In genomic region chr1:161399257-161399998, GRCh38 we compare ENCODE assay signal across 9 cellular contexts. TPM values are rescaled to one million over a fixed set of nuclear protein-coding genes. Genes with fewer than 3 reads are reported as not detected.
DNase-seq lines count a peak whose midpoint lies in the region; ATAC-seq, FAIRE-seq and TF ChIP-seq lines count a peak whose summit lies in the region.
"Had no signal": no experiment of that assay in that cellular context is flagged by ENCODE, and none has a peak within 500 bp of the region (broad histone marks: within the 10 kb centered on the region; RNA-seq: fewer than 3 reads in every experiment).

No MANE protein-coding gene starts in this region.

- ATAC-seq in HG03442 (IDR thresholded peaks at IDR 0.05; ENCODE audit: unreplicated experiment) (peak; percentile 67), left colon (peak; percentile 81)

- peaks cover 20% of the 10 kb centered on the region for H3K4me1 ChIP-seq in BLaER1
- no peaks in the 10 kb centered on the region for H3K4me1 ChIP-seq in colonic mucosa

- H3K36me3 ChIP-seq in BLaER1 (no peaks in the 10 kb centered on the region), colonic mucosa (no peaks in the 10 kb centered on the region)

- peak overlapping the region; percentile 81 for H3K4me2 ChIP-seq in BLaER1

- intact Hi-C loops in colonic mucosa (cut with DNase I) (loop anchor here (10.0 kb wide), 1 partner anchor 125 kb away; the partner anchor contains the start of gene HSPA6), left colon (cut with DNase I, micrococcal nuclease) (no loop called here)

- H3K9ac ChIP-seq in BLaER1 = peak overlapping the region; percentile 88
- peak overlapping the region; percentile 83 to 98 for H3K9ac ChIP-seq in colonic mucosa (ENCODE audit: low read depth in 2 of 2, low read length in 2 of 2)

- H3K9me3 ChIP-seq in BLaER1 = no peaks in the 10 kb centered on the region
- H3K9me3 ChIP-seq in colonic mucosa = no peaks in the 10 kb centered on the region

- H4K20me1 ChIP-seq in BLaER1 = no peaks in the 10 kb centered on the region

- FAIRE-seq in GM19239 (lab: Jason Lieb, UNC) = peak; percentile 90
- FAIRE-seq: islet of Langerhans had no signal

- H3K27me3 ChIP-seq in BLaER1 (no peaks in the 10 kb centered on the region), colonic mucosa (no peaks in the 10 kb centered on the region)

- DNase-seq in GM19239 (ENCODE audit: insufficient read length, low spot score) = peak; percentile 71
- peak; percentile 59 for DNase-seq in NCI-H524 treated with DMSO at 0.1 percent for 48 hours (lab: John Stamatoyannopoulos, UW)
- peak; percentile 94 for DNase-seq in activated CD4-positive, alpha-beta T cell treated with anti-CD3 and anti-CD28 coated beads for 48 hours
- DNase-seq in colonic mucosa = peak; percentile 93
- peak; percentile 84 to 88 for DNase-seq in left colon
- DNase-seq in stimulated activated CD4-positive, alpha-beta T cell treated with anti-CD3 and anti-CD28 coated beads, Interleukin-1b, Interleukin-23, amount 100 ng/mL, for 4 hours (ENCODE audit: low read depth in 2 of 2) = peak; percentile 88 to 97

- H3K27ac ChIP-seq in BLaER1 (peak overlapping the region; percentile 91), colonic mucosa (peak overlapping the region; percentile 100)

- peak; percentile 31 for TF ChIP-seq CTCF in colonic mucosa (IDR thresholded peaks at IDR 0.05)

- peak overlapping the region; percentile 77 for H3K4me3 ChIP-seq in BLaER1
- peak overlapping the region; percentile 79 for H3K4me3 ChIP-seq in colonic mucosa

RNA-seq across cellular contexts. Expression of gene CFAP126, which starts 31.8 kb away (rescaled TPM):
- not detected for total RNA-seq in colonic mucosa
- not detected for total RNA-seq in left colon

Comparison
In these comparisons a context has a peak if more than half of its experiments do, and no peak if none do; other contexts are left out.
1. Peak in every context shown above with its lines: DNase-seq, ATAC-seq, H3K4me3 ChIP-seq and H3K27ac ChIP-seq.